ENCODE assay signal across 7 cellular contexts in the genomic region with DNA sequence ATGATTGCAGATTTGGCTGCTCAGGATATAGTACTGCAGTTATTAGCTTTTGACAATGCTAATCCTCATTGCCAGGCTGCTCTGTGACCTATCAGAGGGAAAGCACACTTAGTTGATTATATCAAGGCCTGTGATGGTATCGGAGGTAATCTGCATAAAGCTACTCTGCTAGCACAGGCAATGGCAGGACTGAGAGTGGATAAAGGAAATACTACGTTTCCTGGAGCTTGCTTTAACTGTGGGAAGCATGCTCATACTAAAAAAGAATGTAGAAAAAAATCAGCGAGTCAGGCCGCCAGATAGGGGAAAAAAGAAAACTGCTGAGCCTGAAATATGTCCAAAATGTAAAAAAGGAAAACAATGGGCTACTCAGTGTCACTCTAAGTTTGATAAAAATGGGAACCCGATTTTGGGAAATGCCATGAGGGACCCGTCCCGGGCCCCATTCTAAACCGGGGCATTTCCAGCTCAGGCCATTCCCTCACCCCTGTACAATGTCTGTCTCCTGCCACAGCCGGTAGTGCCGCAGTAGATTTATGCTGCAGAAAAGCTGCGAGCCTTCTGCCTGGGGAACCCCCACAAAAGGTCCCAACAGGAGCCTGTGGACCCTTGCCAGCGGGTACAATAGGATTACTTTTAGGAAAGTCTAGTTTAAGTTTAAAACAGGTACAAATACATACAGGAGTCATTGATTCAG.
DNase-seq lines count a peak whose midpoint lies in the region; FAIRE-seq and TF ChIP-seq lines count a peak whose summit lies in the region.
"Not testable (repeated sequence)": the region's sequence is repeated elsewhere in the genome, so short reads cannot be mapped to it uniquely, and the experiment has no call there.

No MANE protein-coding gene starts in this region.

- H3K27me3 ChIP-seq in astrocyte (ENCODE audit: insufficient read depth, low read length); endodermal cell (ENCODE audit: control insufficient read depth, insufficient read depth, low read length, poor library complexity, severe bottlenecking); neuron (ENCODE audit: insufficient read depth, low read length); skeletal muscle satellite cell (ENCODE audit: control insufficient read depth, insufficient read depth, low read length): not testable (repeated sequence)

- TF ChIP-seq CTCF in astrocyte (IDR thresholded peaks at IDR 0.05; ENCODE audit: insufficient read depth, low read depth, low read length); coronary artery (IDR thresholded peaks at IDR 0.05); endodermal cell (conservative IDR thresholded peaks at IDR 0.05); fibroblast of pulmonary artery (IDR thresholded peaks at IDR 0.05; ENCODE audit: low read length, missing control alignments); mesothelial cell of epicardium (IDR thresholded peaks at IDR 0.05; ENCODE audit: unreplicated experiment): not testable (repeated sequence)

- H2AFZ ChIP-seq in astrocyte (ENCODE audit: low read depth, low read length); neuron (ENCODE audit: low read depth, low read length): not testable (repeated sequence)

- DNase-seq in astrocyte (ENCODE audit: low read depth); coronary artery (ENCODE audit: low spot score); endodermal cell; mesothelial cell of epicardium (ENCODE audit: low spot score in 2 of 2, unreplicated experiment in 2 of 2): not testable (repeated sequence)
- peak; percentile 21 for DNase-seq in fibroblast of pulmonary artery (ENCODE audit: low read depth)

- not testable (repeated sequence) for H3K4me1 ChIP-seq in astrocyte (ENCODE audit: insufficient read depth, low read length); skeletal muscle satellite cell (ENCODE audit: control insufficient read depth, insufficient read depth, low read length)
- H3K4me1 ChIP-seq in endodermal cell (ENCODE audit: control insufficient read depth, insufficient read depth, low read length) = peaks cover 12% of the 10 kb centered on the region
- peaks cover 11% of the 10 kb centered on the region for H3K4me1 ChIP-seq in neuron (ENCODE audit: insufficient read depth, low read length)

- not testable (repeated sequence) for FAIRE-seq in astrocyte (lab: Jason Lieb, UNC)

- not testable (repeated sequence) for H3K36me3 Mint-ChIP-seq in astrocyte (ENCODE audit: low read depth, unreplicated experiment); mesothelial cell of epicardium
- H3K36me3 Mint-ChIP-seq in endodermal cell (ENCODE audit: low read depth) = peaks cover 30% of the 10 kb centered on the region

- not testable (repeated sequence) for H4K20me1 ChIP-seq in astrocyte (ENCODE audit: insufficient read depth, low read length)

- 88 to 89% methylated on average over 7 to 12 of the region's 12 CpGs for WGBS in endodermal cell (ENCODE audit: insufficient coverage in 1 of 2, insufficient read length in 1 of 2), 2 experiments

- H3K4me2 ChIP-seq in astrocyte (ENCODE audit: low read length) = peak overlapping the region; percentile 44
- H3K4me2 ChIP-seq in skeletal muscle satellite cell (ENCODE audit: low read length) = peak overlapping the region; percentile 50

- not testable (repeated sequence) for H3K79me2 ChIP-seq in astrocyte (ENCODE audit: insufficient read depth, low read length)

- not testable (repeated sequence) for H3K4me1 Mint-ChIP-seq in astrocyte (ENCODE audit: low read depth, unreplicated experiment)
- H3K4me1 Mint-ChIP-seq in endodermal cell (peaks cover 54% of the 10 kb centered on the region), mesothelial cell of epicardium (peaks cover 14% of the 10 kb centered on the region)

- not testable (repeated sequence) for H3K27ac Mint-ChIP-seq in astrocyte (ENCODE audit: unreplicated experiment)
- peak overlapping the region; percentile 77 for H3K27ac Mint-ChIP-seq in endodermal cell
- H3K27ac Mint-ChIP-seq in mesothelial cell of epicardium = peak overlapping the region; percentile 32

- H3K36me3 ChIP-seq in astrocyte (ENCODE audit: insufficient read depth, low read length); neuron (ENCODE audit: insufficient read depth, low read length); skeletal muscle satellite cell (ENCODE audit: insufficient read depth, low read length): not testable (repeated sequence)
- peaks cover 37% of the 10 kb centered on the region for H3K36me3 ChIP-seq in endodermal cell (ENCODE audit: control insufficient read depth, insufficient read depth, low read length)

- not testable (repeated sequence) for H3K9ac ChIP-seq in astrocyte (ENCODE audit: low read length); endodermal cell (ENCODE audit: extremely low read depth, low read length, poor library complexity, severe bottlenecking); skeletal muscle satellite cell (ENCODE audit: low read depth, low read length)

- not testable (repeated sequence) for H3K9me3 ChIP-seq in astrocyte (ENCODE audit: insufficient read depth, low read depth, low read length); neuron (ENCODE audit: low read length); skeletal muscle satellite cell (replicated peaks; ENCODE audit: low read length)
- peaks cover 48% of the 10 kb centered on the region for H3K9me3 ChIP-seq in endodermal cell (ENCODE audit: control insufficient read depth, low read length)

- H3K27me3 Mint-ChIP-seq in astrocyte (ENCODE audit: low read depth, unreplicated experiment); mesothelial cell of epicardium (ENCODE audit: low read depth): not testable (repeated sequence)
- peaks cover 13% of the 10 kb centered on the region for H3K27me3 Mint-ChIP-seq in endodermal cell (ENCODE audit: insufficient read depth)

- not testable (repeated sequence) for H3K4me3 Mint-ChIP-seq in astrocyte (ENCODE audit: unreplicated experiment); endodermal cell; mesothelial cell of epicardium

- not testable (repeated sequence) for H3K4me3 ChIP-seq in astrocyte (ENCODE audit: insufficient read depth, low read depth, low read length); skeletal muscle satellite cell (ENCODE audit: low read length)
- H3K4me3 ChIP-seq in coronary artery = peak overlapping the region; percentile 38
- peak overlapping the region; percentile 45 for H3K4me3 ChIP-seq in endodermal cell (ENCODE audit: low read length)
- peak overlapping the region; percentile 11 for H3K4me3 ChIP-seq in fibroblast of pulmonary artery (replicated peaks; ENCODE audit: low read depth, low read length)
- peak overlapping the region; percentile 20 for H3K4me3 ChIP-seq in neuron (ENCODE audit: low read length)

- H3K9me3 Mint-ChIP-seq in astrocyte (ENCODE audit: unreplicated experiment) = not testable (repeated sequence)
- peaks cover 35% of the 10 kb centered on the region for H3K9me3 Mint-ChIP-seq in endodermal cell
- H3K9me3 Mint-ChIP-seq in mesothelial cell of epicardium = peaks cover 21% of the 10 kb centered on the region

- not testable (repeated sequence) for H3K27ac ChIP-seq in astrocyte (ENCODE audit: low read depth, low read length); coronary artery; endodermal cell (ENCODE audit: low read depth, low read length)
